Comparison of ENCODE assay signal across 1 cellular context in genomic region chr12:122752464-122753212, GRCh38.
TF ChIP-seq lines count a peak whose summit lies in the region.

TSS of gene DENR (plus strand) at chr12:122752824. CDS start at chr12:122753702, 878 bp downstream.

TF ChIP-seq in HepG2, 621 proteins besides CTCF, POLR2A, EP300 and RAD21 (continued from another document and continues in another):
- TF ChIP-seq ZFP36L2 (CRISPR knock-in tag; IDR thresholded peaks at IDR 0.05) (no peak), ZFP62 (CRISPR knock-in tag; IDR thresholded peaks at IDR 0.05) (no peak), ZSCAN22 (CRISPR knock-in tag; IDR thresholded peaks at IDR 0.05) (no peak), ZSCAN21 (CRISPR knock-in tag; IDR thresholded peaks at IDR 0.05; ENCODE audit: borderline replicate concordance) (no peak; the same call in 1 of the 2 replicates), ZNF776 (CRISPR knock-in tag; IDR thresholded peaks at IDR 0.05) (peak; percentile 42), ZNF432 (CRISPR knock-in tag; IDR thresholded peaks at IDR 0.05; ENCODE audit: borderline replicate concordance) (no peak), ZNF788 (CRISPR knock-in tag; IDR thresholded peaks at IDR 0.05; ENCODE audit: borderline replicate concordance) (peak; percentile 91; the same call in 1 of the 2 replicates), ZKSCAN1 (IDR thresholded peaks at IDR 0.05; ENCODE audit: low read length) (0 out of 2 replicates have a peak, but pooled peaks have one; percentile 8), CENPBD1 (CRISPR knock-in tag; IDR thresholded peaks at IDR 0.05; ENCODE audit: borderline replicate concordance, low read depth) (no peak), ZSCAN12 (CRISPR knock-in tag; IDR thresholded peaks at IDR 0.05) (peak; percentile 57; the same call in 1 of the 2 replicates), ZUFSP (CRISPR knock-in tag; IDR thresholded peaks at IDR 0.05; ENCODE audit: borderline replicate concordance) (no peak), TBX3 (IDR thresholded peaks at IDR 0.05; ENCODE audit: borderline replicate concordance) (peak; percentile 15; the same call in 1 of the 2 replicates), ZNF451 (CRISPR knock-in tag; IDR thresholded peaks at IDR 0.05) (peak; percentile 92), ZBTB38 (CRISPR knock-in tag; IDR thresholded peaks at IDR 0.05) (peak; percentile 91), SCMH1 (CRISPR knock-in tag; IDR thresholded peaks at IDR 0.05; ENCODE audit: borderline replicate concordance) (no peak), NCOA5 (CRISPR knock-in tag; IDR thresholded peaks at IDR 0.05) (no peak), ZNF503 (CRISPR knock-in tag; IDR thresholded peaks at IDR 0.05) (no peak; the same call in 1 of the 2 replicates), TCF12 (IDR thresholded peaks at IDR 0.05) (no peak), TCF12 (CRISPR knock-in tag; IDR thresholded peaks at IDR 0.05) (0 out of 2 replicates have a peak, but pooled peaks have one; percentile 28), BRCA1 (CRISPR knock-in tag; IDR thresholded peaks at IDR 0.05) (peak; percentile 27; the same call in 1 of the 2 replicates), MED13 (CRISPR knock-in tag; IDR thresholded peaks at IDR 0.05) (peak; percentile 85; the same call in 1 of the 2 replicates), NBN (conservative IDR thresholded peaks at IDR 0.05) (no peak), MXI1 (IDR thresholded peaks at IDR 0.05; ENCODE audit: borderline replicate concordance, low read depth, low read length) (peak; percentile 99), SOX13 (IDR thresholded peaks at IDR 0.05) (no peak), SOX13 (CRISPR knock-in tag; conservative IDR thresholded peaks at IDR 0.05 in 1 of 2, IDR thresholded peaks at IDR 0.05 in 1 of 2) (peak in 1 of 2 experiments; percentile 41; a peak in 2 of 4 replicates), KDM5A (IDR thresholded peaks at IDR 0.05; ENCODE audit: borderline replicate concordance, low read length) (peak; percentile 90), ATAD3A (CRISPR knock-in tag; IDR thresholded peaks at IDR 0.05) (no peak), PCBP2 (optimal IDR thresholded peaks at IDR 0.05; ENCODE audit: low read depth, low read length, poor library complexity, severe bottlenecking) (no peak), NR3C1 (CRISPR knock-in tag; IDR thresholded peaks at IDR 0.05) (no peak), TRIM22 (IDR thresholded peaks at IDR 0.05) (no peak), MIXL1 (CRISPR knock-in tag; IDR thresholded peaks at IDR 0.05) (peak; percentile 86; the same call in 1 of the 2 replicates), HNF4A (CRISPR knock-in tag; IDR thresholded peaks at IDR 0.05) (peak; percentile 34; the same call in 1 of the 2 replicates), HOXA7 (CRISPR knock-in tag; IDR thresholded peaks at IDR 0.05) (no peak), KDM3A (CRISPR knock-in tag; IDR thresholded peaks at IDR 0.05; ENCODE audit: low read depth) (peak; percentile 93; the same call in 1 of the 2 replicates), AGO1 (IDR thresholded peaks at IDR 0.05; ENCODE audit: low read depth, low read length, poor library complexity, severe bottlenecking) (peak; percentile 63), ZNF101 (CRISPR knock-in tag; IDR thresholded peaks at IDR 0.05; ENCODE audit: borderline replicate concordance, low read depth) (no peak), HMG20B (CRISPR knock-in tag; conservative IDR thresholded peaks at IDR 0.05) (no peak; the same call in 1 of the 2 replicates), ZNF766 (CRISPR knock-in tag; IDR thresholded peaks at IDR 0.05; ENCODE audit: borderline replicate concordance) (0 out of 2 replicates have a peak, but pooled peaks have one; percentile 29), ZNF691 (CRISPR knock-in tag; IDR thresholded peaks at IDR 0.05; ENCODE audit: borderline replicate concordance, low read depth) (peak; percentile 48; the same call in 1 of the 2 replicates), SKIL (CRISPR knock-in tag; IDR thresholded peaks at IDR 0.05; ENCODE audit: borderline replicate concordance) (peak; percentile 67; the same call in 1 of the 2 replicates), ZNF761 (CRISPR knock-in tag; conservative IDR thresholded peaks at IDR 0.05) (no peak)
- TF ChIP-seq, protein P1, sequence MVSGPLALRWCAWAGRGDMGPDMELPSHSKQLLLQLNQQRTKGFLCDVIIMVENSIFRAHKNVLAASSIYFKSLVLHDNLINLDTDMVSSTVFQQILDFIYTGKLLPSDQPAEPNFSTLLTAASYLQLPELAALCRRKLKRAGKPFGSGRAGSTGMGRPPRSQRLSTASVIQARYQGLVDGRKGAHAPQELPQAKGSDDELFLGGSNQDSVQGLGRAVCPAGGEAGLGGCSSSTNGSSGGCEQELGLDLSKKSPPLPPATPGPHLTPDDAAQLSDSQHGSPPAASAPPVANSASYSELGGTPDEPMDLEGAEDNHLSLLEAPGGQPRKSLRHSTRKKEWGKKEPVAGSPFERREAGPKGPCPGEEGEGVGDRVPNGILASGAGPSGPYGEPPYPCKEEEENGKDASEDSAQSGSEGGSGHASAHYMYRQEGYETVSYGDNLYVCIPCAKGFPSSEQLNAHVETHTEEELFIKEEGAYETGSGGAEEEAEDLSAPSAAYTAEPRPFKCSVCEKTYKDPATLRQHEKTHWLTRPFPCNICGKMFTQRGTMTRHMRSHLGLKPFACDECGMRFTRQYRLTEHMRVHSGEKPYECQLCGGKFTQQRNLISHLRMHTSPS (CRISPR knock-in tag; IDR thresholded peaks at IDR 0.05; ENCODE audit: low read depth): 0 out of 2 replicates have a peak, but pooled peaks have one; percentile 46
- TF ChIP-seq, protein P2, sequence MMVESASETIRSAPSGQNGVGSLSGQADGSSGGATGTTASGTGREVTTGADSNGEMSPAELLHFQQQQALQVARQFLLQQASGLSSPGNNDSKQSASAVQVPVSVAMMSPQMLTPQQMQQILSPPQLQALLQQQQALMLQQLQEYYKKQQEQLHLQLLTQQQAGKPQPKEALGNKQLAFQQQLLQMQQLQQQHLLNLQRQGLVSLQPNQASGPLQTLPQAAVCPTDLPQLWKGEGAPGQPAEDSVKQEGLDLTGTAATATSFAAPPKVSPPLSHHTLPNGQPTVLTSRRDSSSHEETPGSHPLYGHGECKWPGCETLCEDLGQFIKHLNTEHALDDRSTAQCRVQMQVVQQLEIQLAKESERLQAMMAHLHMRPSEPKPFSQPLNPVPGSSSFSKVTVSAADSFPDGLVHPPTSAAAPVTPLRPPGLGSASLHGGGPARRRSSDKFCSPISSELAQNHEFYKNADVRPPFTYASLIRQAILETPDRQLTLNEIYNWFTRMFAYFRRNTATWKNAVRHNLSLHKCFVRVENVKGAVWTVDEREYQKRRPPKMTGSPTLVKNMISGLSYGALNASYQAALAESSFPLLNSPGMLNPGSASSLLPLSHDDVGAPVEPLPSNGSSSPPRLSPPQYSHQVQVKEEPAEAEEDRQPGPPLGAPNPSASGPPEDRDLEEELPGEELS (CRISPR knock-in tag; IDR thresholded peaks at IDR 0.05): peak; percentile 74
- TF ChIP-seq, protein P3, sequence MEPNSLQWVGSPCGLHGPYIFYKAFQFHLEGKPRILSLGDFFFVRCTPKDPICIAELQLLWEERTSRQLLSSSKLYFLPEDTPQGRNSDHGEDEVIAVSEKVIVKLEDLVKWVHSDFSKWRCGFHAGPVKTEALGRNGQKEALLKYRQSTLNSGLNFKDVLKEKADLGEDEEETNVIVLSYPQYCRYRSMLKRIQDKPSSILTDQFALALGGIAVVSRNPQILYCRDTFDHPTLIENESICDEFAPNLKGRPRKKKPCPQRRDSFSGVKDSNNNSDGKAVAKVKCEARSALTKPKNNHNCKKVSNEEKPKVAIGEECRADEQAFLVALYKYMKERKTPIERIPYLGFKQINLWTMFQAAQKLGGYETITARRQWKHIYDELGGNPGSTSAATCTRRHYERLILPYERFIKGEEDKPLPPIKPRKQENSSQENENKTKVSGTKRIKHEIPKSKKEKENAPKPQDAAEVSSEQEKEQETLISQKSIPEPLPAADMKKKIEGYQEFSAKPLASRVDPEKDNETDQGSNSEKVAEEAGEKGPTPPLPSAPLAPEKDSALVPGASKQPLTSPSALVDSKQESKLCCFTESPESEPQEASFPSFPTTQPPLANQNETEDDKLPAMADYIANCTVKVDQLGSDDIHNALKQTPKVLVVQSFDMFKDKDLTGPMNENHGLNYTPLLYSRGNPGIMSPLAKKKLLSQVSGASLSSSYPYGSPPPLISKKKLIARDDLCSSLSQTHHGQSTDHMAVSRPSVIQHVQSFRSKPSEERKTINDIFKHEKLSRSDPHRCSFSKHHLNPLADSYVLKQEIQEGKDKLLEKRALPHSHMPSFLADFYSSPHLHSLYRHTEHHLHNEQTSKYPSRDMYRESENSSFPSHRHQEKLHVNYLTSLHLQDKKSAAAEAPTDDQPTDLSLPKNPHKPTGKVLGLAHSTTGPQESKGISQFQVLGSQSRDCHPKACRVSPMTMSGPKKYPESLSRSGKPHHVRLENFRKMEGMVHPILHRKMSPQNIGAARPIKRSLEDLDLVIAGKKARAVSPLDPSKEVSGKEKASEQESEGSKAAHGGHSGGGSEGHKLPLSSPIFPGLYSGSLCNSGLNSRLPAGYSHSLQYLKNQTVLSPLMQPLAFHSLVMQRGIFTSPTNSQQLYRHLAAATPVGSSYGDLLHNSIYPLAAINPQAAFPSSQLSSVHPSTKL (CRISPR knock-in tag; IDR thresholded peaks at IDR 0.05): peak; percentile 87
- TF ChIP-seq, protein P4, sequence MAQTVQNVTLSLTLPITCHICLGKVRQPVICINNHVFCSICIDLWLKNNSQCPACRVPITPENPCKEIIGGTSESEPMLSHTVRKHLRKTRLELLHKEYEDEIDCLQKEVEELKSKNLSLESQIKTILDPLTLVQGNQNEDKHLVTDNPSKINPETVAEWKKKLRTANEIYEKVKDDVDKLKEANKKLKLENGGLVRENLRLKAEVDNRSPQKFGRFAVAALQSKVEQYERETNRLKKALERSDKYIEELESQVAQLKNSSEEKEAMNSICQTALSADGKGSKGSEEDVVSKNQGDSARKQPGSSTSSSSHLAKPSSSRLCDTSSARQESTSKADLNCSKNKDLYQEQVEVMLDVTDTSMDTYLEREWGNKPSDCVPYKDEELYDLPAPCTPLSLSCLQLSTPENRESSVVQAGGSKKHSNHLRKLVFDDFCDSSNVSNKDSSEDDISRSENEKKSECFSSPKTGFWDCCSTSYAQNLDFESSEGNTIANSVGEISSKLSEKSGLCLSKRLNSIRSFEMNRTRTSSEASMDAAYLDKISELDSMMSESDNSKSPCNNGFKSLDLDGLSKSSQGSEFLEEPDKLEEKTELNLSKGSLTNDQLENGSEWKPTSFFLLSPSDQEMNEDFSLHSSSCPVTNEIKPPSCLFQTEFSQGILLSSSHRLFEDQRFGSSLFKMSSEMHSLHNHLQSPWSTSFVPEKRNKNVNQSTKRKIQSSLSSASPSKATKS (CRISPR knock-in tag; IDR thresholded peaks at IDR 0.05): no peak
